Comparison of ENCODE assay signal across 30 cellular contexts in genomic region chr11:44266056-44266780, GRCh38. TPM values are rescaled to one million over a fixed set of nuclear protein-coding genes. Genes with fewer than 3 reads are reported as not detected.
"Had no signal": no experiment of that assay in that cellular context is flagged by ENCODE, and none has a peak within 500 bp of the region (broad histone marks: within the 10 kb centered on the region; RNA-seq: fewer than 3 reads in every experiment).

No MANE protein-coding gene starts in this region.

- H3K27ac ChIP-seq: ascending aorta, brain microvascular endothelial cell, gastroesophageal sphincter, hepatocyte, neutrophil, upper lobe of left lung had no signal

- H3K27ac Mint-ChIP-seq: activated CD4-positive, alpha-beta memory T cell treated with anti-CD3 and anti-CD28 coated beads, Interleukin-2, amount 10 ng/mL, durations not matched to agents 7 days and 5 days; activated CD4-positive, alpha-beta T cell treated with anti-CD3 and anti-CD28 coated beads, Interleukin-2, amount 10 ng/mL, durations not matched to agents 7 days and 5 days; activated naive CD8-positive, alpha-beta T cell treated with anti-CD3 and anti-CD28 coated beads, Interleukin-2, amount 10 ng/mL, durations not matched to agents 7 days and 5 days; activated T-helper 2 cell treated with anti-CD3 and anti-CD28 coated beads, Interferon-gamma antibody, Interleukin-2, Interleukin-4, amounts not matched to agents 10 μg/mL and 5 μg/mL and 100 μg/mL, durations not matched to agents 14 hours and 24 hours and 36 hours; immature natural killer cell; progenitor cell of endocrine pancreas had no signal

- DNase-seq: activated CD4-positive, alpha-beta memory T cell treated with anti-CD3 and anti-CD28 coated beads, Interleukin-2, amount 10 ng/mL, durations not matched to agents 7 days and 5 days; activated CD4-positive, alpha-beta T cell treated with anti-CD3 and anti-CD28 coated beads, Interleukin-2, amount 10 ng/mL, durations not matched to agents 7 days and 5 days; activated CD4-positive, CD25-positive, alpha-beta regulatory T cell treated with anti-CD3 and anti-CD28 coated beads, Interleukin-2, amount 50 U/mL, for 72 hours; activated naive CD4-positive, alpha-beta T cell treated with Interleukin-2 at 50 U/mL for 16 hours; activated naive CD8-positive, alpha-beta T cell treated with anti-CD3 and anti-CD28 coated beads, Interleukin-2, amount 10 ng/mL, durations not matched to agents 7 days and 5 days; brain microvascular endothelial cell; immature natural killer cell; kidney; left colon; midbrain; naive thymus-derived CD8-positive, alpha-beta T cell; retina; stimulated activated CD4-positive, alpha-beta T cell treated with anti-CD3 and anti-CD28 coated beads, Interleukin-15, amount 100 ng/mL, for 24 hours; stimulated activated CD4-positive, alpha-beta T cell treated with anti-CD3 and anti-CD28 coated beads, Interleukin-2, amount 100 ng/mL, for 24 hours; stimulated activated naive CD4-positive, alpha-beta T cell treated with Interleukin-2 at 50 U/mL for 16 hours; T-helper 2 cell; upper lobe of left lung had no signal

- FAIRE-seq: endothelial cell of umbilical vein, kidney had no signal

- H3K27me3 Mint-ChIP-seq: activated CD4-positive, alpha-beta memory T cell treated with anti-CD3 and anti-CD28 coated beads, Interleukin-2, amount 10 ng/mL, durations not matched to agents 7 days and 5 days; activated CD4-positive, alpha-beta T cell treated with anti-CD3 and anti-CD28 coated beads, Interleukin-2, amount 10 ng/mL, durations not matched to agents 7 days and 5 days had no signal

- H3K9me3 ChIP-seq: ascending aorta, gastroesophageal sphincter, neutrophil, upper lobe of left lung had no signal

- H3K4me2 ChIP-seq: hepatocyte, smooth muscle cell had no signal

- H3K36me3 ChIP-seq: ascending aorta, brain microvascular endothelial cell, gastroesophageal sphincter, neutrophil, upper lobe of left lung had no signal

- ATAC-seq: gastroesophageal sphincter; left colon; naive thymus-derived CD8-positive, alpha-beta T cell had no signal

- H3K27me3 ChIP-seq: ascending aorta, brain microvascular endothelial cell, hepatocyte, neutrophil, upper lobe of left lung had no signal

- H3K4me1 Mint-ChIP-seq: activated CD4-positive, alpha-beta memory T cell treated with anti-CD3 and anti-CD28 coated beads, Interleukin-2, amount 10 ng/mL, durations not matched to agents 7 days and 5 days; activated CD4-positive, alpha-beta T cell treated with anti-CD3 and anti-CD28 coated beads, Interleukin-2, amount 10 ng/mL, durations not matched to agents 7 days and 5 days; immature natural killer cell had no signal

- H3K4me1 ChIP-seq: ascending aorta, gastroesophageal sphincter, upper lobe of left lung had no signal

- H3K79me2 ChIP-seq: hepatocyte had no signal

- H2AFZ ChIP-seq: hepatocyte had no signal

- H3K9me3 Mint-ChIP-seq: activated CD4-positive, alpha-beta memory T cell treated with anti-CD3 and anti-CD28 coated beads, Interleukin-2, amount 10 ng/mL, durations not matched to agents 7 days and 5 days; activated CD4-positive, alpha-beta T cell treated with anti-CD3 and anti-CD28 coated beads, Interleukin-2, amount 10 ng/mL, durations not matched to agents 7 days and 5 days; activated naive CD8-positive, alpha-beta T cell treated with anti-CD3 and anti-CD28 coated beads, Interleukin-2, amount 10 ng/mL, durations not matched to agents 7 days and 5 days; activated T-helper 2 cell treated with anti-CD3 and anti-CD28 coated beads, Interferon-gamma antibody, Interleukin-2, Interleukin-4, amounts not matched to agents 10 μg/mL and 5 μg/mL and 100 μg/mL, durations not matched to agents 14 hours and 24 hours and 36 hours; immature natural killer cell; naive thymus-derived CD8-positive, alpha-beta T cell had no signal

- H3K4me3 ChIP-seq: ascending aorta, gastroesophageal sphincter, hepatocyte, smooth muscle cell, upper lobe of left lung had no signal

- H3K4me3 Mint-ChIP-seq: activated CD4-positive, alpha-beta memory T cell treated with anti-CD3 and anti-CD28 coated beads, Interleukin-2, amount 10 ng/mL, durations not matched to agents 7 days and 5 days; activated CD4-positive, alpha-beta T cell treated with anti-CD3 and anti-CD28 coated beads, Interleukin-2, amount 10 ng/mL, durations not matched to agents 7 days and 5 days; activated naive CD8-positive, alpha-beta T cell treated with anti-CD3 and anti-CD28 coated beads, Interleukin-2, amount 10 ng/mL, durations not matched to agents 7 days and 5 days; immature natural killer cell; naive thymus-derived CD8-positive, alpha-beta T cell had no signal

- H3K36me3 Mint-ChIP-seq: activated naive CD8-positive, alpha-beta T cell treated with anti-CD3 and anti-CD28 coated beads, Interleukin-2, amount 10 ng/mL, durations not matched to agents 7 days and 5 days; immature natural killer cell; naive thymus-derived CD8-positive, alpha-beta T cell had no signal

RNA-seq across cellular contexts. Expression of gene ALX4, which starts 43.7 kb away (rescaled TPM):
- total RNA-seq: activated CD4-positive, alpha-beta memory T cell treated with anti-CD3 and anti-CD28 coated beads, Interleukin-2, amount 10 ng/mL, durations not matched to agents 7 days and 5 days; activated CD4-positive, alpha-beta T cell treated with anti-CD3 and anti-CD28 coated beads, Interleukin-2, amount 10 ng/mL, durations not matched to agents 7 days and 5 days; activated naive CD8-positive, alpha-beta T cell treated with anti-CD3 and anti-CD28 coated beads, Interleukin-2, amount 10 ng/mL, durations not matched to agents 7 days and 5 days; activated T-helper 2 cell treated with anti-CD3 and anti-CD28 coated beads, Interferon-gamma antibody, Interleukin-2, Interleukin-4, amounts not matched to agents 10 μg/mL and 5 μg/mL and 100 μg/mL, durations not matched to agents 14 hours and 24 hours and 36 hours; ascending aorta; chondrocyte; endothelial cell of umbilical vein; fibroblast of lung; fibroblast of villous mesenchyme; left colon; liver; naive thymus-derived CD8-positive, alpha-beta T cell; osteocyte; progenitor cell of endocrine pancreas; smooth muscle cell; upper lobe of left lung had no signal
- polyA plus RNA-seq: endothelial cell of umbilical vein; fibroblast of lung; immature natural killer cell; liver; naive thymus-derived CD8-positive, alpha-beta T cell; smooth muscle cell had no signal
